1 cellular context compared by ENCODE assay signal in genomic region chr18:33755918-33756590, GRCh38.
TF ChIP-seq lines count a peak whose summit lies in the region.

No MANE protein-coding gene starts in this region.

TF ChIP-seq in GM23338, 12 proteins besides CTCF, POLR2A, EP300 and RAD21 (continued from another document):
- TF ChIP-seq REST (IDR thresholded peaks at IDR 0.05; ENCODE audit: unreplicated experiment) (no peak), ETS1 (IDR thresholded peaks at IDR 0.05) (no peak), CREB1 (CRISPR knock-in tag; IDR thresholded peaks at IDR 0.05; ENCODE audit: low read depth) (no peak)
